ENCODE assay signal across 8 cellular contexts in the genomic region with DNA sequence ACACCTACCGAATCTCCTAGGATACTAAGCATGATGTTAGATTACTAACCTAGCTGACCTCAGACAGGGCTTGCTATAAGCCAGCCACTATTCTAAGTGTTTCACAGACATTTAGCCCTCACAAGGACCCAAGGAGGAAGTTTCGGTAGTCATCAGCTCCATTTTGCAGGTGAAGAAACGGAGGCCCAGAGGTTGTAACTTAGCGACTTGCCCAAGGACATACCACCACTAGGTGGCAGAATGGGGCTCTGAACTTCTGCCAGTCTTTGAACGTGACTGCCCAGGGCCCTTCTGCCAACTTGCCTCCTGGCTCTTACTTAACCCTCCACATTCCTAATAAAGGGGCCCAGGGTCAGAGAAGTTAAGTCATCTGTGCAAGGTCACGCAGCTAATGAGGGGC.
DNase-seq lines count a peak whose midpoint lies in the region; ATAC-seq and TF ChIP-seq lines count a peak whose summit lies in the region.

No MANE protein-coding gene starts in this region.

- DNase-seq in CD8-positive, alpha-beta T cell, result peak in 3 of 7 experiments; percentile 7 to 36 (median 30)
- DNase-seq in H7 (peak; percentile 71), OCI-M1 (lab: John Stamatoyannopoulos, UW) (peak; percentile 44), left colon (peak; percentile 32 to 46), tibial artery (no peak)
- DNase-seq in activated naive CD8-positive, alpha-beta T cell treated with anti-CD3 and anti-CD28 coated beads for 36 hours, result peak; percentile 28
- peak; percentile 11 for DNase-seq in stimulated activated naive CD4-positive, alpha-beta T cell treated with Interleukin-2 at 50 U/mL for 16 hours (lab: John Stamatoyannopoulos, UW)

- no peaks in the 10 kb centered on the region for H3K36me3 ChIP-seq in CD8-positive, alpha-beta T cell (ENCODE audit: insufficient read depth, low read length)
- H3K36me3 ChIP-seq in H7 (replicated peaks; ENCODE audit: control insufficient read depth, insufficient read depth, low read length) (no peaks in the 10 kb centered on the region), tibial artery (no peaks in the 10 kb centered on the region)

- CTCF ChIA-PET in CD8-positive, alpha-beta T cell (lab: Charles Lee), result interaction anchor here (0.7 to 3.2 kb wide), 7 partner anchors 10 to 283 kb away, joined by 3 to 20 read pairs (median 4); no protein-coding TSS in a partner anchor

- POLR2A ChIA-PET in CD8-positive, alpha-beta T cell (lab: Charles Lee), result no interaction called here

- no peak overlapping the region for H3K27ac Mint-ChIP-seq in CD8-positive, alpha-beta T cell
- H3K27ac Mint-ChIP-seq in activated naive CD8-positive, alpha-beta T cell treated with anti-CD3 and anti-CD28 coated beads for 36 hours, result no peak overlapping the region
- no peak overlapping the region for H3K27ac Mint-ChIP-seq in activated T-helper 17 cell treated with anti-CD3 and anti-CD28 coated beads, Interleukin-2, amount 50 U/mL, for 72 hours

- H3K27ac ChIP-seq in CD8-positive, alpha-beta T cell (ENCODE audit: low read depth, low read length), result no peak overlapping the region
- no peak overlapping the region for H3K27ac ChIP-seq in tibial artery

- H3K9me3 Mint-ChIP-seq in CD8-positive, alpha-beta T cell, result no peaks in the 10 kb centered on the region
- no peaks in the 10 kb centered on the region for H3K9me3 Mint-ChIP-seq in activated naive CD8-positive, alpha-beta T cell treated with anti-CD3 and anti-CD28 coated beads for 36 hours
- H3K9me3 Mint-ChIP-seq in activated T-helper 17 cell treated with anti-CD3 and anti-CD28 coated beads, Interleukin-2, amount 50 U/mL, for 72 hours, result no peaks in the 10 kb centered on the region

- no peak for ATAC-seq in CD8-positive, alpha-beta T cell
- ATAC-seq in left colon, result peak; percentile 53
- no peak for ATAC-seq in activated T-helper 17 cell treated with anti-CD3 and anti-CD28 coated beads, Interleukin-2, amount 50 U/mL, for 72 hours (replicated peaks)

- no peaks in the 10 kb centered on the region for H3K9me3 ChIP-seq in CD8-positive, alpha-beta T cell (ENCODE audit: low read length)
- no peaks in the 10 kb centered on the region for H3K9me3 ChIP-seq in tibial artery

- H3K27me3 ChIP-seq in CD8-positive, alpha-beta T cell (ENCODE audit: insufficient read depth, low read length), result no peaks in the 10 kb centered on the region
- no peaks in the 10 kb centered on the region; the same call in 1 of the 2 replicates for H3K27me3 ChIP-seq in H7 (ENCODE audit: control insufficient read depth, insufficient read depth, low read length)
- H3K27me3 ChIP-seq in tibial artery, result peaks cover 0 to 11% of the 10 kb centered on the region in 2 donors

- intact Hi-C loops in CD8-positive, alpha-beta T cell (cut with DNase I, micrococcal nuclease), result loop anchor here in 1 of 2 experiments (1.0 kb wide), 1 partner anchor 282 kb away; no protein-coding TSS in a partner anchor
- intact Hi-C loops in left colon (cut with DNase I, micrococcal nuclease), result no loop called here
- intact Hi-C loops in tibial artery (cut with DNase I; ENCODE audit: low total_unique reads), result no loop called here

- TF ChIP-seq CTCF in CD8-positive, alpha-beta T cell (IDR thresholded peaks at IDR 0.05), result peak; percentile 33
- peak in 1 of 2 experiments; percentile 11 for TF ChIP-seq CTCF in tibial artery (IDR thresholded peaks at IDR 0.05)

- H3K4me1 ChIP-seq in CD8-positive, alpha-beta T cell (ENCODE audit: insufficient read depth, low read length), result no peaks in the 10 kb centered on the region
- no peaks in the 10 kb centered on the region for H3K4me1 ChIP-seq in tibial artery

- H3K27me3 Mint-ChIP-seq in CD8-positive, alpha-beta T cell (ENCODE audit: low read depth), result peaks cover 16% of the 10 kb centered on the region
- peaks cover 12% of the 10 kb centered on the region for H3K27me3 Mint-ChIP-seq in activated naive CD8-positive, alpha-beta T cell treated with anti-CD3 and anti-CD28 coated beads for 36 hours
- peaks cover 19% of the 10 kb centered on the region for H3K27me3 Mint-ChIP-seq in activated T-helper 17 cell treated with anti-CD3 and anti-CD28 coated beads, Interleukin-2, amount 50 U/mL, for 72 hours

- H3K4me1 Mint-ChIP-seq in CD8-positive, alpha-beta T cell (ENCODE audit: low read depth), result no peaks in the 10 kb centered on the region
- no peaks in the 10 kb centered on the region for H3K4me1 Mint-ChIP-seq in activated naive CD8-positive, alpha-beta T cell treated with anti-CD3 and anti-CD28 coated beads for 36 hours
- H3K4me1 Mint-ChIP-seq in activated T-helper 17 cell treated with anti-CD3 and anti-CD28 coated beads, Interleukin-2, amount 50 U/mL, for 72 hours, result no peaks in the 10 kb centered on the region

- no peak overlapping the region for H3K4me3 ChIP-seq in CD8-positive, alpha-beta T cell (ENCODE audit: low read depth, low read length)
- H3K4me3 ChIP-seq in H7 (ENCODE audit: insufficient read depth, low read depth, low read length) (no peak overlapping the region), tibial artery (no peak overlapping the region)

- no peaks in the 10 kb centered on the region for H3K36me3 Mint-ChIP-seq in CD8-positive, alpha-beta T cell
- H3K36me3 Mint-ChIP-seq in activated naive CD8-positive, alpha-beta T cell treated with anti-CD3 and anti-CD28 coated beads for 36 hours, result no peaks in the 10 kb centered on the region
- H3K36me3 Mint-ChIP-seq in activated T-helper 17 cell treated with anti-CD3 and anti-CD28 coated beads, Interleukin-2, amount 50 U/mL, for 72 hours (ENCODE audit: low read depth), result no peaks in the 10 kb centered on the region

- H3K4me3 Mint-ChIP-seq in CD8-positive, alpha-beta T cell, result no peak overlapping the region
- no peak overlapping the region for H3K4me3 Mint-ChIP-seq in activated naive CD8-positive, alpha-beta T cell treated with anti-CD3 and anti-CD28 coated beads for 36 hours
- H3K4me3 Mint-ChIP-seq in activated T-helper 17 cell treated with anti-CD3 and anti-CD28 coated beads, Interleukin-2, amount 50 U/mL, for 72 hours, result no peak overlapping the region

Comparison
In these comparisons a context has a peak if more than half of its experiments do, and no peak if none do; other contexts are left out.
1. DNase-seq: peak in H7 (single experiment), OCI-M1 (single experiment), activated naive CD8-positive, alpha-beta T cell treated with anti-CD3 and anti-CD28 coated beads for 36 hours (single experiment), left colon (2 of 2) and stimulated activated naive CD4-positive, alpha-beta T cell treated with Interleukin-2 at 50 U/mL for 16 hours (single experiment); none in tibial artery (0 of 2).